Comparison of ENCODE assay signal across 21 cellular contexts in the genomic region with DNA sequence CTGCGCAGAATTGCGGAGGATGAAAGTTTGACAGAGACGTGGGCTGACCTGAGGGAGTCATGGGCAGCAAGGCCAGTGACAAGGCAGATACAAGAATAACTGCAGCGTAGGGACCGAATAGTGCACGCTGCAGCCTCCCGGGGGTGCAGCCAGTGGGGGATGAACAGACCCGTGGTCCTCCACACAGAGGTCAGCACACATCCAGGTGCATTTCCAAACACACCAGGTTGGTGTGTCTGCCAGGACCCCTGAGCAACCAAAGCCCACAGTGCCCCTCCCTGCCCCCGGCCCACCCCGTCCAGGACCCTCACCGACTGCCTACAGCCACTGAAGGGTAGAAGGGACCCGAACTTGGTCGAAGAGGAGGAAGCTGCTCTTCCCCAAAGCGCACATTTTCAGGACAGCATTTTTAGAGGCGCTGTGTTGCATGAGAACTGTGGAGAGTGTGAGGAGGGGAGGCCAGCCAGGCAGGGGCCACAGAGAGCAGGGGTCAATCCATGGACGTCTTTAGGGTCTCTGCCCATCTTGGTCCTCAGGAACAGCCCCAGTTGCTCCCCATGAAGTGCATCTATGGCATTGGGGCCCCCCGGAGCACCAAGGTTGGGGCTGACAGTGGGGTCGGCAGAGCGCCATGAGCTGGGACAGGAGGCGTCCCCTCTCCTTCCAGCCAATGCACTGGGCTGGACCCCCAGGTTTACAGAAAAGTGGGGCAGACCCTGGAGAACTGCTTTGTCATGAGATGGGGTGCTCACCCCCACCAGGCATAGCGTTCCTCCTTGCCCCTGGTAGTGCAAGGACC.
"Had no signal": no experiment of that assay in that cellular context is flagged by ENCODE, and none has a peak within 500 bp of the region (broad histone marks: within the 10 kb centered on the region; RNA-seq: fewer than 3 reads in every experiment).

No MANE protein-coding gene starts in this region.

- H3K9me3 ChIP-seq: left ventricle myocardium inferior, mucosa of descending colon, thoracic aorta had no signal

- H3K4me3 ChIP-seq: left ventricle myocardium inferior, mucosa of descending colon, SK-N-MC, thoracic aorta had no signal

- H3K36me3 ChIP-seq: left ventricle myocardium inferior, thoracic aorta had no signal

- DNase-seq: activated B cell treated with CpG ODN at 0.5 μM for 24 hours; activated CD4-positive, alpha-beta T cell treated with anti-CD3 and anti-CD28 coated beads for 36 hours; activated CD4-positive, alpha-beta T cell treated with anti-CD3 and anti-CD28 coated beads, Interleukin-2, amount 50 U/mL, for 4 hours; activated CD8-positive, alpha-beta memory T cell treated with anti-CD3 and anti-CD28 coated beads for 24 hours; activated CD8-positive, alpha-beta memory T cell treated with anti-CD3 and anti-CD28 coated beads, Interleukin-2, amount 50 U/mL, for 4 hours; activated T-cell treated with anti-CD3 and anti-CD28 coated beads, Interleukin-2, amount 50 U/mL, for 24 hours; cerebellar nuclear complex; cortex of kidney; kidney glomerular epithelial cell; left ventricle myocardium inferior; mammary epithelial cell; stimulated activated CD4-positive, alpha-beta T cell treated with anti-CD3 and anti-CD28 coated beads, Interleukin-2, amount 100 ng/mL, for 24 hours; SW 1271; T-helper 17 cell had no signal

- ATAC-seq: activated CD4-positive, alpha-beta T cell treated with anti-CD3 and anti-CD28 coated beads for 36 hours; activated naive CD4-positive, alpha-beta T cell treated with anti-CD3 and anti-CD28 coated beads, Interleukin-2, amount 50 U/mL, for 72 hours; activated T-helper 17 cell treated with anti-CD3 and anti-CD28 coated beads, Interleukin-2, amount 50 U/mL, for 72 hours; stimulated activated memory B cell treated with anti-CD40 and anti-IgM and Interleukin-4, amounts not matched to agents 10 μg/mL and 1 μg/mL and 100 μg/mL, for 72 hours; T-helper 17 cell had no signal

- H3K27ac ChIP-seq: epithelial cell of prostate, SK-N-MC, thoracic aorta had no signal
